Comparison of ENCODE assay signal across 18 cellular contexts in the genomic region with DNA sequence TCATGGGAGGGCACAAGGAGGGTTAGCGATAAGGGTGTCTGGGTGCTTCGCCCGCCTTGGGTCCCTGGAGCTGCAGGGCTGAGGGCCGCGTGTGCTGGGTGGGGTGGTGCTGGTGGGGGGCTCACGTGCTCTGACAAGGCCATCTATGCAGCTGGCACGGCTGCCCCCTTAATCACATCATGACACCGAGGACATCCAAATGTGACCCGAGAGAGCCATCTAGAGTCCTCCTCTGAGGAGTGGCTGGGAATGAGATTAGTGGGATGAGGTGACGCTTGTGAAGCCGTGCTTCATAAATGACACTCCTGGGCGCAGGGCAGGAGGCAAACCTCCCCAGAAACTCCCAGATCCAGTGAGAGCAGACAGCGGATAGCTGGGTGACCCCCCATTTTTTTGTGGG. TPM values are rescaled to one million over a fixed set of nuclear protein-coding genes. Genes with fewer than 3 reads are reported as not detected.
"Had no signal": no experiment of that assay in that cellular context is flagged by ENCODE, and none has a peak within 500 bp of the region (broad histone marks: within the 10 kb centered on the region; RNA-seq: fewer than 3 reads in every experiment).

No MANE protein-coding gene starts in this region.

- H3K4me3 ChIP-seq: esophagus muscularis mucosa, sigmoid colon, spleen had no signal

- H3K27me3 ChIP-seq: esophagus muscularis mucosa, sigmoid colon, spleen had no signal

- H3K9me3 ChIP-seq: esophagus muscularis mucosa, sigmoid colon, spleen had no signal

- DNase-seq: activated CD4-positive, CD25-positive, alpha-beta regulatory T cell; activated naive CD4-positive, alpha-beta T cell treated with anti-CD3 and anti-CD28 coated beads for 36 hours; activated T-cell treated with anti-CD3 and anti-CD28 coated beads for 4 hours; kidney glomerular epithelial cell; sigmoid colon; spleen; stimulated activated naive CD8-positive, alpha-beta T cell treated with anti-CD3 and anti-CD28 coated beads, Interleukin-15, amount 100 ng/mL, for 72 hours had no signal

- H3K9me3 Mint-ChIP-seq: activated naive CD4-positive, alpha-beta T cell treated with anti-CD3 and anti-CD28 coated beads for 36 hours; activated T-helper 2 cell treated with anti-CD3 and anti-CD28 coated beads, Interferon-gamma antibody, Interleukin-2, Interleukin-4, amounts not matched to agents 10 μg/mL and 5 μg/mL and 100 μg/mL, durations not matched to agents 14 hours and 24 hours and 36 hours; nephron; stimulated activated naive CD8-positive, alpha-beta T cell treated with anti-CD3 and anti-CD28 coated beads, Interleukin-15, amount 100 ng/mL, for 72 hours; T-helper 1 cell treated with Interleukin-12 subunit alpha and Interleukin-12 subunit beta and Interleukin-4 antibody, amounts not matched to agents 30 μg/mL and 1 μg/mL, for 36 hours had no signal

- H3K4me3 Mint-ChIP-seq: activated naive CD4-positive, alpha-beta T cell treated with anti-CD3 and anti-CD28 coated beads for 36 hours; nephron; stimulated activated naive CD8-positive, alpha-beta T cell treated with anti-CD3 and anti-CD28 coated beads, Interleukin-15, amount 100 ng/mL, for 72 hours; T-helper 1 cell treated with Interleukin-12 subunit alpha and Interleukin-12 subunit beta and Interleukin-4 antibody, amounts not matched to agents 30 μg/mL and 1 μg/mL, for 36 hours had no signal

- FAIRE-seq: urothelium cell line had no signal

- H3K27me3 Mint-ChIP-seq: stimulated activated naive CD8-positive, alpha-beta T cell treated with anti-CD3 and anti-CD28 coated beads, Interleukin-15, amount 100 ng/mL, for 72 hours had no signal

- ATAC-seq: stimulated activated naive CD8-positive, alpha-beta T cell treated with anti-CD3 and anti-CD28 coated beads, Interleukin-15, amount 100 ng/mL, for 72 hours had no signal

- H3K27ac ChIP-seq: esophagus muscularis mucosa, sigmoid colon, spleen had no signal

- H3K27ac Mint-ChIP-seq: activated naive CD4-positive, alpha-beta T cell treated with anti-CD3 and anti-CD28 coated beads for 36 hours; activated T-helper 2 cell treated with anti-CD3 and anti-CD28 coated beads, Interferon-gamma antibody, Interleukin-2, Interleukin-4, amounts not matched to agents 10 μg/mL and 5 μg/mL and 100 μg/mL, durations not matched to agents 14 hours and 24 hours and 36 hours; nephron; T-helper 1 cell treated with Interleukin-12 subunit alpha and Interleukin-12 subunit beta and Interleukin-4 antibody, amounts not matched to agents 30 μg/mL and 1 μg/mL, for 36 hours had no signal

RNA-seq across cellular contexts. Expression of a gene that starts 26.4 kb away (rescaled TPM):
- total RNA-seq: esophagus muscularis mucosa, glomerular endothelial cell, osteoblast had no signal
- polyA plus RNA-seq: liver had no signal

RNA-seq across cellular contexts. Expression of a gene that starts 29.3 kb away (rescaled TPM):
- total RNA-seq: activated CD8-positive, alpha-beta memory T cell treated with anti-CD3 and anti-CD28 coated beads for 36 hours; activated naive CD4-positive, alpha-beta T cell treated with anti-CD3 and anti-CD28 coated beads for 36 hours; activated T-helper 2 cell treated with anti-CD3 and anti-CD28 coated beads, Interferon-gamma antibody, Interleukin-2, Interleukin-4, amounts not matched to agents 10 μg/mL and 5 μg/mL and 100 μg/mL, durations not matched to agents 14 hours and 24 hours and 36 hours; esophagus muscularis mucosa; glomerular endothelial cell; liver; mesenteric fat pad; osteoblast; sigmoid colon; spleen had no signal
- polyA plus RNA-seq: liver, spleen, thymus had no signal

RNA-seq across cellular contexts. Expression of a gene that starts 32.2 kb away (rescaled TPM):
- total RNA-seq: esophagus muscularis mucosa, glomerular endothelial cell, osteoblast, sigmoid colon had no signal
